8 cellular contexts compared by ENCODE assay signal in genomic region chr22:30425616-30426394, GRCh38. TPM values are rescaled to one million over a fixed set of nuclear protein-coding genes. Genes with fewer than 3 reads are reported as not detected.
A peak's percentile ranks its signal among the peaks of the same experiment; 100 is the strongest.
DNase-seq lines count a peak whose midpoint lies in the region; ATAC-seq and TF ChIP-seq lines count a peak whose summit lies in the region.

Gene MTFP1 (plus strand): TSS chr22:30425768. CDS start chr22:30425880, 112 bp downstream.

- no peaks in the 10 kb centered on the region for H3K9me3 ChIP-seq in parathyroid adenoma (ENCODE audit: control insufficient read depth, low read length)

- peak within 1 kb of the TSS; percentile 95 for H3K4me3 Mint-ChIP-seq in activated naive CD8-positive, alpha-beta T cell treated with anti-CD3 and anti-CD28 coated beads, Interleukin-2, amount 50 U/mL, for 24 hours

- peak within 1 kb of the TSS; percentile 13 for H3K27ac ChIP-seq in parathyroid adenoma

- H3K4me1 ChIP-seq in parathyroid adenoma: peaks cover 6% of the 10 kb centered on the region

- H3K9ac ChIP-seq in parathyroid adenoma: no peak within 1 kb of the TSS

- TF ChIP-seq CTCF in parathyroid adenoma (IDR thresholded peaks at IDR 0.05): peak; percentile 9

- H2AFZ ChIP-seq in parathyroid adenoma: peak within 1 kb of the TSS; percentile 83

- H3K4me3 ChIP-seq in parathyroid adenoma (ENCODE audit: low read depth, low read length): peak within 1 kb of the TSS; percentile 69

- H3K27ac Mint-ChIP-seq in activated naive CD8-positive, alpha-beta T cell treated with anti-CD3 and anti-CD28 coated beads, Interleukin-2, amount 50 U/mL, for 24 hours: peak within 1 kb of the TSS; percentile 99

- H3K36me3 ChIP-seq in parathyroid adenoma (ENCODE audit: control insufficient read depth, insufficient read depth, low read length): no peaks in the 10 kb centered on the region

- H3K27me3 Mint-ChIP-seq in activated naive CD8-positive, alpha-beta T cell treated with anti-CD3 and anti-CD28 coated beads, Interleukin-2, amount 50 U/mL, for 24 hours: no peaks in the 10 kb centered on the region

- H3K27me3 ChIP-seq in parathyroid adenoma (ENCODE audit: control insufficient read depth, insufficient read depth, low read length): no peaks in the 10 kb centered on the region

- peaks cover 33% of the 10 kb centered on the region for H3K36me3 Mint-ChIP-seq in activated naive CD8-positive, alpha-beta T cell treated with anti-CD3 and anti-CD28 coated beads, Interleukin-2, amount 50 U/mL, for 24 hours (ENCODE audit: low read depth)

- TF ChIP-seq RAD21 in Ishikawa (IDR thresholded peaks at IDR 0.05; ENCODE audit: low read depth): no peak

- no peaks in the 10 kb centered on the region for H3K79me2 ChIP-seq in parathyroid adenoma

- DNase-seq in DMS 273 treated with DMSO at 0.1 percent for 48 hours (lab: John Stamatoyannopoulos, UW) (peak; percentile 27), SK-MEL-5 (ENCODE audit: low read depth, low spot score) (peak; percentile 80), cardiac septum (ENCODE audit: low spot score) (peak; percentile 79)
- DNase-seq in activated naive CD8-positive, alpha-beta T cell treated with anti-CD3 and anti-CD28 coated beads, Interleukin-2, amount 50 U/mL, for 24 hours: peak; percentile 60

- in situ Hi-C loops in SK-MEL-5 (cut with HindIII; ENCODE audit: low pct_unique_long_range_greater_than_20kb, low sequenced_read_pairs): loop anchor here (10.0 kb wide), 1 partner anchor 101 kb away; the partner anchor contains the start of gene TBC1D10A

- TF ChIP-seq EP300 in Ishikawa (IDR thresholded peaks at IDR 0.05; ENCODE audit: borderline replicate concordance): no peak; the same call in 1 of the 2 replicates

- no peak for ATAC-seq in activated naive CD8-positive, alpha-beta T cell treated with anti-CD3 and anti-CD28 coated beads, Interleukin-2, amount 50 U/mL, for 24 hours
- no peak for ATAC-seq in GM21447 (IDR thresholded peaks at IDR 0.05; ENCODE audit: unreplicated experiment)
- ATAC-seq in HG02885 (IDR thresholded peaks at IDR 0.05; ENCODE audit: poor library complexity, unreplicated experiment): no peak

- no peaks in the 10 kb centered on the region for H3K9me3 Mint-ChIP-seq in activated naive CD8-positive, alpha-beta T cell treated with anti-CD3 and anti-CD28 coated beads, Interleukin-2, amount 50 U/mL, for 24 hours

- H3K4me1 Mint-ChIP-seq in activated naive CD8-positive, alpha-beta T cell treated with anti-CD3 and anti-CD28 coated beads, Interleukin-2, amount 50 U/mL, for 24 hours: peaks cover 56% of the 10 kb centered on the region

- intact Hi-C loops in cardiac septum (cut with DNase I): loop anchor here (10.0 kb wide), 1 partner anchor 169 kb away; the partner anchor contains the start of gene PES1

- peak within 1 kb of the TSS; percentile 80 for H3K4me2 ChIP-seq in parathyroid adenoma (ENCODE audit: low read length)

TF ChIP-seq in Ishikawa, 13 proteins besides CTCF, POLR2A, EP300 and RAD21:
- TF ChIP-seq NFIC (IDR thresholded peaks at IDR 0.05) (no peak), CEBPB (IDR thresholded peaks at IDR 0.05) (no peak), TCF12 (IDR thresholded peaks at IDR 0.05; ENCODE audit: low read depth) (peak; percentile 15; the same call in 1 of the 2 replicates), MAX (IDR thresholded peaks at IDR 0.05) (peak; percentile 84), FOXM1 (IDR thresholded peaks at IDR 0.05; ENCODE audit: borderline replicate concordance, low read depth) (no peak), TAF1 (IDR thresholded peaks at IDR 0.05; ENCODE audit: low read depth) (peak; percentile 61), ZBTB7A (IDR thresholded peaks at IDR 0.05; ENCODE audit: low read depth) (peak; percentile 99), YY1 (IDR thresholded peaks at IDR 0.05; ENCODE audit: low read depth) (no peak; the same call in 1 of the 2 replicates), REST (IDR thresholded peaks at IDR 0.05; ENCODE audit: low read depth) (no peak), CREB1 (IDR thresholded peaks at IDR 0.05; ENCODE audit: low read depth) (no peak), TEAD4 (IDR thresholded peaks at IDR 0.05) (no peak), USF1 (IDR thresholded peaks at IDR 0.05) (peak; percentile 67), EGR1 (IDR thresholded peaks at IDR 0.05) (no peak)

RNA-seq across cellular contexts. Expression of gene MTFP1, which starts in this region (rescaled TPM):
- 83.1 and 92.2 TPM in 2 replicates for total RNA-seq in SK-MEL-5 (2014; rRNA removed; shearing (Covaris generic))
- polyA plus RNA-seq in SK-MEL-5 (2015; cell fraction: cytosol; rRNA removed): 60.5 and 77.8 TPM in 2 replicates
- 8.7 and 19.9 TPM in 2 replicates for polyA plus RNA-seq in SK-MEL-5 (2015; cell fraction: nucleus; rRNA removed)
- total RNA-seq in cardiac septum: 10.2 TPM

Comparison
In these comparisons a context has a peak if more than half of its experiments do, and no peak if none do; other contexts are left out.
1. DNase-seq: peak in every context shown above with its lines; median percentile 80 in SK-MEL-5; 79 in cardiac septum; 60 in activated naive CD8-positive, alpha-beta T cell treated with anti-CD3 and anti-CD28 coated beads, Interleukin-2, amount 50 U/mL, for 24 hours; 27 in DMS 273 treated with DMSO at 0.1 percent for 48 hours.